29 cellular contexts compared by ENCODE assay signal in the genomic region with DNA sequence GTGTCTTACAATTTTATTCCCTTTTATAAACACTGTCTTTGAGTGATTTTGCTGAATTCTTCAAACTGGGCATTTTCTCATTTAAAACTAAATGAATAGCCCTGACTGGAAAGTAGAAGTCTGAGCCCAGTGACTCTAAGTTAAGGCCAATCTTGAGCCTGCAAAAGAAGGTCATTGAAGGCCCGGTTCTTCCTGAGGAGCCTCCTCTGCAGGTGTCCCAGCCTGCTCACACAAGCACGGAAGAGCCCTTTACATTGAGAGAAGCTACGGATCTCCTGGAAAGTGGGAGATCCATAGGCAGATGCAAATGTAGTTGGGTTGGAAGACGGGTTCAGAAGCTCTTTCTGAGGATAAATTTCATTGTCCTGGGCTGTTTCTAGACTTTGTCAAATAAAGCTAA.
"Had no signal": no experiment of that assay in that cellular context is flagged by ENCODE, and none has a peak within 500 bp of the region (broad histone marks: within the 10 kb centered on the region; RNA-seq: fewer than 3 reads in every experiment).

No MANE protein-coding gene starts in this region.

- H3K27me3 Mint-ChIP-seq: central memory CD8-positive, alpha-beta T cell had no signal

- H3K27ac ChIP-seq: ascending aorta, cardiac muscle cell, KMS-11, SJSA1 had no signal

- H3K9me2 ChIP-seq: SK-N-SH had no signal

- H3K9ac ChIP-seq: KMS-11, SK-N-SH had no signal

- H3K9me3 Mint-ChIP-seq: central memory CD8-positive, alpha-beta T cell had no signal

- H3K36me3 ChIP-seq: ascending aorta, cardiac muscle cell had no signal

- H3K4me2 ChIP-seq: KMS-11, SK-N-SH had no signal

- DNase-seq: activated CD4-positive, alpha-beta memory T cell treated with anti-CD3 and anti-CD28 coated beads, Interleukin-2, amount 10 ng/mL, durations not matched to agents 7 days and 5 days; activated CD4-positive, alpha-beta T cell treated with anti-CD3 and anti-CD28 coated beads for 36 hours; activated CD4-positive, alpha-beta T cell treated with anti-CD3 and anti-CD28 coated beads, Interleukin-2, amount 50 U/mL, for 1 hour; activated CD8-positive, alpha-beta memory T cell treated with anti-CD3 and anti-CD28 coated beads for 24 hours; activated CD8-positive, alpha-beta memory T cell treated with anti-CD3 and anti-CD28 coated beads, Interleukin-2, amount 10 ng/mL, durations not matched to agents 7 days and 5 days; activated CD8-positive, alpha-beta memory T cell treated with anti-CD3 and anti-CD28 coated beads, Interleukin-2, amount 50 U/mL, for 48 hours; activated effector memory CD4-positive, alpha-beta T cell treated with Interleukin-2 at 50 U/mL for 16 hours; activated naive CD4-positive, alpha-beta T cell treated with anti-CD3 and anti-CD28 coated beads, Interleukin-2, amount 50 U/mL, for 16 hours; activated naive CD8-positive, alpha-beta T cell treated with anti-CD3 and anti-CD28 coated beads for 36 hours; activated T-cell treated with anti-CD3 and anti-CD28 coated beads, Interleukin-2, amount 50 U/mL, for 48 hours; amniotic stem cell; NCI-H1092 treated with DMSO at 0.1 percent for 48 hours; NCI-H1417 treated with DMSO at 0.1 percent for 48 hours; NCI-H187 treated with DMSO at 0.1 percent for 48 hours; NCI-H2081; NCI-H226; NCI-H446 treated with DMSO at 0.1 percent for 48 hours; NCI-H524; NCI-H69; NCI-H82; SHP77; SK-N-SH had no signal

- H3K9me3 ChIP-seq: ascending aorta, SK-N-SH had no signal

- H3K27me3 ChIP-seq: ascending aorta, cardiac muscle cell, SJSA1 had no signal

- H3K4me3 ChIP-seq: ascending aorta, cardiac muscle cell, SJSA1 had no signal

- H3K4me3 Mint-ChIP-seq: activated CD4-positive, alpha-beta memory T cell treated with anti-CD3 and anti-CD28 coated beads, Interleukin-2, amount 10 ng/mL, durations not matched to agents 7 days and 5 days; activated CD4-positive, alpha-beta T cell treated with anti-CD3 and anti-CD28 coated beads for 36 hours; activated CD8-positive, alpha-beta memory T cell treated with anti-CD3 and anti-CD28 coated beads, Interleukin-2, amount 10 ng/mL, durations not matched to agents 7 days and 5 days; activated naive CD8-positive, alpha-beta T cell treated with anti-CD3 and anti-CD28 coated beads for 36 hours; central memory CD8-positive, alpha-beta T cell; T-helper 1 cell treated with Interleukin-12 subunit alpha and Interleukin-12 subunit beta and Interleukin-4 antibody, amounts not matched to agents 30 μg/mL and 1 μg/mL, for 36 hours; T-helper 2 cell treated with Interferon-gamma antibody and Interleukin-4, amounts not matched to agents 5 μg/mL and 100 μg/mL, for 36 hours had no signal

- H3K27ac Mint-ChIP-seq: activated CD4-positive, alpha-beta memory T cell treated with anti-CD3 and anti-CD28 coated beads, Interleukin-2, amount 10 ng/mL, durations not matched to agents 7 days and 5 days; activated CD4-positive, alpha-beta T cell treated with anti-CD3 and anti-CD28 coated beads for 36 hours; activated CD8-positive, alpha-beta memory T cell treated with anti-CD3 and anti-CD28 coated beads, Interleukin-2, amount 10 ng/mL, durations not matched to agents 7 days and 5 days; activated naive CD8-positive, alpha-beta T cell treated with anti-CD3 and anti-CD28 coated beads for 36 hours; T-helper 1 cell treated with Interleukin-12 subunit alpha and Interleukin-12 subunit beta and Interleukin-4 antibody, amounts not matched to agents 30 μg/mL and 1 μg/mL, for 36 hours; T-helper 2 cell treated with Interferon-gamma antibody and Interleukin-4, amounts not matched to agents 5 μg/mL and 100 μg/mL, for 36 hours had no signal
